Comparison of ENCODE assay signal across 3 cellular contexts in the genomic region with DNA sequence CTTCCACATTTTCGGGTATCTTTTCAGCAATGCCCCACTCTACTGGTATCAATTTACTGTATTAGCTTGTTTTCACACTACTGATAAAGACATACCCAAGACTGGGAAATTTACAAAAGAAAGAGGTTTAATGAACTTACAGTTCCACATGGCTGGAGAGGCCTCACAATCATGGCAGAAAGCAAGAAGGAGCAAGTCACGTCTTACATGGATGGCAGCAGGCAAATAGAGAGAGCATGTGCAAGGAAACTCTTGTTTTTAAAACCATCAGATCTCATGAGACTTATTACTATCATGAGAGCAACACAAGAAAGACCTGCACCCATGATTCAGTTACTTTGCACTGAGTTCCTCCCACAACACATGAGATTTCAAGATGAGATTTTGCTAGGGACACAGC.
DNase-seq lines count a peak whose midpoint lies in the region; ATAC-seq, FAIRE-seq and TF ChIP-seq lines count a peak whose summit lies in the region.
"Not testable (repeated sequence)": the region's sequence is repeated elsewhere in the genome, so short reads cannot be mapped to it uniquely, and the experiment has no call there.

No MANE protein-coding gene starts in this region.

- not testable (repeated sequence) for H3K27ac ChIP-seq in K562 (ENCODE audit: extremely low read depth, low read depth, low read length); HepG2 (ENCODE audit: extremely low read length, insufficient read depth, low read length)

- in situ Hi-C loops in K562 (cut with MboI); HepG2 (cut with HindIII; ENCODE audit: extremely low pct_ligation_motif_present, low pct_unique_long_range_greater_than_20kb): not testable (repeated sequence)

- POLR2A ChIA-PET in K562 (lab: Yijun Ruan, JAX); HepG2 (lab: Yijun Ruan, JAX): not testable (repeated sequence)

- 0% methylated on average over 2 of the region's 2 CpGs for WGBS in K562 (ENCODE audit: insufficient coverage, low coverage, missing lambda C conversion rate)
- 0% methylated on average over 2 of the region's 2 CpGs for WGBS in HepG2 (ENCODE audit: low lambda C conversion rate)

- TF ChIP-seq RAD21 in K562 (CRISPR knock-in tag; conservative IDR thresholded peaks at IDR 0.05 in 1 of 2, IDR thresholded peaks at IDR 0.05 in 1 of 2); HepG2 (CRISPR knock-in tag; IDR thresholded peaks at IDR 0.05): not testable (repeated sequence)

- H3K27me3 ChIP-seq in K562 (ENCODE audit: control insufficient read depth in 2 of 2, insufficient read depth in 2 of 2, low read length in 2 of 2); HepG2 (ENCODE audit: control insufficient read depth in 1 of 2, insufficient read depth in 2 of 2, low read length in 2 of 2): not testable (repeated sequence)

- H3K36me3 ChIP-seq in K562 (ENCODE audit: control insufficient read depth, insufficient read depth, low read length); HepG2 (replicated peaks in 1 of 2; ENCODE audit: control insufficient read depth in 1 of 2, insufficient read depth in 2 of 2, low read length in 2 of 2): not testable (repeated sequence)

- H3K9me1 ChIP-seq in K562 (ENCODE audit: control insufficient read depth, insufficient read depth, low read length), result not testable (repeated sequence)

- not testable (repeated sequence) for TF ChIP-seq CTCF in K562 (IDR thresholded peaks at IDR 0.05 in 2 of 3, conservative IDR thresholded peaks at IDR 0.05 in 1 of 3; ENCODE audit: insufficient read depth in 2 of 3, low read depth in 1 of 3, low read length in 3 of 3); HepG2 (CRISPR knock-in tag; IDR thresholded peaks at IDR 0.05)

- H3K79me2 ChIP-seq in K562 (ENCODE audit: control insufficient read depth, insufficient read depth, low read length); HepG2 (ENCODE audit: insufficient read depth, low read length): not testable (repeated sequence)

- H3K9me3 ChIP-seq in K562 (replicated peaks; ENCODE audit: control insufficient read depth, insufficient read depth, low read depth, low read length); HepG2 (ENCODE audit: low read length): not testable (repeated sequence)

- H3K4me1 ChIP-seq in K562 (replicated peaks in 1 of 2; ENCODE audit: control insufficient read depth in 2 of 2, insufficient read depth in 2 of 2, low read length in 2 of 2); HepG2 (ENCODE audit: insufficient read depth, low read length): not testable (repeated sequence)

- CTCF ChIA-PET in K562 (lab: Yijun Ruan, JAX; ENCODE audit: low intra/inter-chr PET ratio); HepG2 (lab: Yijun Ruan, JAX; ENCODE audit: low intra/inter-chr PET ratio, low total read pairs): not testable (repeated sequence)

- not testable (repeated sequence) for ATAC-seq in K562, HepG2

- H3K4me3 ChIP-seq in K562; HepG2 (replicated peaks in 1 of 3; ENCODE audit: insufficient read depth in 1 of 3, low read depth in 2 of 3, low read length in 3 of 3): not testable (repeated sequence)

- TF ChIP-seq EP300 in K562 (IDR thresholded peaks at IDR 0.05; ENCODE audit: low read length); HepG2 (IDR thresholded peaks at IDR 0.05; ENCODE audit: low read depth in 2 of 2, low read length in 2 of 2); HepG2 (CRISPR knock-in tag; IDR thresholded peaks at IDR 0.05; ENCODE audit: borderline replicate concordance): not testable (repeated sequence)

- not testable (repeated sequence) for H3K9ac ChIP-seq in K562 (ENCODE audit: insufficient read depth in 1 of 2, low read depth in 2 of 2, low read length in 2 of 2); HepG2 (ENCODE audit: insufficient read depth, low read depth, low read length)

- not testable (repeated sequence) for H4K20me1 ChIP-seq in K562 (replicated peaks; ENCODE audit: control insufficient read depth, insufficient read depth, low read length); HepG2 (ENCODE audit: insufficient read depth, low read length)

- not testable (repeated sequence) for DNase-seq in H54 (ENCODE audit: insufficient read length, low spot score); K562 (ENCODE audit: extremely low read depth in 1 of 4, low spot score in 3 of 4); HepG2 (ENCODE audit: low spot score)

- not testable (repeated sequence) for H3K4me2 ChIP-seq in K562 (ENCODE audit: insufficient read depth, low read length); HepG2 (ENCODE audit: low read depth, low read length)

- BruUV-seq in K562 (replicated peaks; lab: Mats Ljungman, UMichigan); HepG2 (replicated peaks; lab: Mats Ljungman, UMichigan): not testable (repeated sequence)

- H2AFZ ChIP-seq in K562 (ENCODE audit: low read depth, low read length); HepG2 (ENCODE audit: low read length): not testable (repeated sequence)

- TF ChIP-seq POLR2A in H54 (IDR thresholded peaks at IDR 0.05; ENCODE audit: low read depth, low read length); K562 (conservative IDR thresholded peaks at IDR 0.05); HepG2 (IDR thresholded peaks at IDR 0.05; ENCODE audit: insufficient read depth in 1 of 2, low read depth in 2 of 2, low read length in 2 of 2): not testable (repeated sequence)

- FAIRE-seq in H54 (lab: Jason Lieb, UNC), result peak; percentile 15
- not testable (repeated sequence) for FAIRE-seq in K562 (lab: Jason Lieb, UNC); HepG2 (lab: Jason Lieb, UNC)

- intact Hi-C loops in K562 (cut with micrococcal nuclease); HepG2 (cut with micrococcal nuclease; ENCODE audit: unreplicated experiment): not testable (repeated sequence)

TF ChIP-seq in K562, 482 proteins besides CTCF, POLR2A, EP300 and RAD21:
- peak; percentile 88 for TF ChIP-seq ZNF431 (CRISPR knock-in tag; IDR thresholded peaks at IDR 0.05)
TF ChIP-seq in K562: peak in this region for 1; not testable (repeated sequence) for 481.

TF ChIP-seq in HepG2, 621 proteins besides CTCF, POLR2A, EP300 and RAD21:
- peak; percentile 72; the same call in 1 of the 2 replicates for TF ChIP-seq ZNF431 (CRISPR knock-in tag; IDR thresholded peaks at IDR 0.05; ENCODE audit: borderline replicate concordance, low read depth)
TF ChIP-seq in HepG2: peak in this region for 1; not testable (repeated sequence) for 620.
